ENCODE assay signal across 28 cellular contexts in genomic region chrY:8051340-8051739, GRCh38.
"Had no signal": no experiment of that assay in that cellular context is flagged by ENCODE, and none has a peak within 500 bp of the region (broad histone marks: within the 10 kb centered on the region; RNA-seq: fewer than 3 reads in every experiment).

No MANE protein-coding gene starts in this region.

- DNase-seq: activated CD4-positive, alpha-beta memory T cell treated with anti-CD3 and anti-CD28 coated beads for 36 hours; activated CD4-positive, alpha-beta T cell treated with anti-CD3 and anti-CD28 coated beads for 36 hours; activated CD4-positive, alpha-beta T cell treated with anti-CD3 and anti-CD28 coated beads, Interleukin-2, amount 10 ng/mL, durations not matched to agents 24 days and 14 days; activated CD4-positive, CD25-positive, alpha-beta regulatory T cell; activated CD4-positive, CD25-positive, alpha-beta regulatory T cell treated with anti-CD3 and anti-CD28 coated beads, Interleukin-2, amount 50 U/mL, for 72 hours; activated CD8-positive, alpha-beta memory T cell treated with anti-CD3 and anti-CD28 coated beads, Interleukin-2, amount 10 ng/mL, durations not matched to agents 7 days and 5 days; activated CD8-positive, alpha-beta memory T cell treated with anti-CD3 and anti-CD28 coated beads, Interleukin-2, amount 50 U/mL, for 4 hours; activated CD8-positive, alpha-beta T cell treated with anti-CD3 and anti-CD28 coated beads, Interleukin-2, amount 10 ng/mL, durations not matched to agents 7 days and 5 days; activated gamma-delta T cell; activated naive CD4-positive, alpha-beta T cell; activated naive CD4-positive, alpha-beta T cell treated with anti-CD3 and anti-CD28 coated beads, Interleukin-2, amount 10 ng/mL, durations not matched to agents 7 days and 5 days; activated naive CD8-positive, alpha-beta T cell treated with anti-CD3 and anti-CD28 coated beads, Interleukin-2, amount 10 ng/mL, durations not matched to agents 7 days and 5 days; activated T-cell treated with anti-CD3 and anti-CD28 coated beads, Interleukin-2, amount 50 U/mL, for 1 hour; activated T-cell treated with anti-CD3 and anti-CD28 coated beads, Interleukin-2, amount 50 U/mL, for 72 hours; dorsolateral prefrontal cortex; effector memory CD4-positive, alpha-beta T cell; endodermal cell; esophagus squamous epithelium; head of caudate nucleus; T-helper 1 cell; T-helper 2 cell had no signal

- H3K4me1 ChIP-seq: ascending aorta, breast epithelium, esophagus squamous epithelium had no signal

- ATAC-seq: activated CD4-positive, alpha-beta T cell treated with anti-CD3 and anti-CD28 coated beads for 36 hours; activated CD8-positive, alpha-beta memory T cell treated with anti-CD3 and anti-CD28 coated beads, Interleukin-2, amount 10 ng/mL, durations not matched to agents 7 days and 5 days; activated CD8-positive, alpha-beta T cell treated with anti-CD3 and anti-CD28 coated beads, Interleukin-2, amount 10 ng/mL, durations not matched to agents 7 days and 5 days; activated naive CD4-positive, alpha-beta T cell treated with anti-CD3 and anti-CD28 coated beads, Interleukin-2, amount 50 U/mL, for 72 hours; activated T-cell treated with anti-CD3 and anti-CD28 coated beads, Interleukin-2, amount 50 U/mL, for 72 hours had no signal

- H3K4me1 Mint-ChIP-seq: activated CD4-positive, alpha-beta T cell treated with anti-CD3 and anti-CD28 coated beads for 36 hours; activated CD4-positive, alpha-beta T cell treated with anti-CD3 and anti-CD28 coated beads, Interleukin-2, amount 10 ng/mL, durations not matched to agents 24 days and 14 days; activated CD8-positive, alpha-beta memory T cell treated with anti-CD3 and anti-CD28 coated beads, Interleukin-2, amount 10 ng/mL, durations not matched to agents 7 days and 5 days; activated naive CD4-positive, alpha-beta T cell treated with anti-CD3 and anti-CD28 coated beads, Interleukin-2, amount 10 ng/mL, durations not matched to agents 7 days and 5 days; activated naive CD8-positive, alpha-beta T cell treated with anti-CD3 and anti-CD28 coated beads, Interleukin-2, amount 10 ng/mL, durations not matched to agents 7 days and 5 days; brain; central memory CD8-positive, alpha-beta T cell; endodermal cell had no signal

- H3K4me3 ChIP-seq: ascending aorta, breast epithelium, coronary artery, dorsolateral prefrontal cortex, esophagus squamous epithelium had no signal

- H3K27ac Mint-ChIP-seq: activated CD4-positive, alpha-beta memory T cell treated with anti-CD3 and anti-CD28 coated beads for 36 hours; activated CD4-positive, alpha-beta T cell treated with anti-CD3 and anti-CD28 coated beads for 36 hours; activated CD4-positive, alpha-beta T cell treated with anti-CD3 and anti-CD28 coated beads, Interleukin-2, amount 10 ng/mL, durations not matched to agents 24 days and 14 days; activated CD8-positive, alpha-beta memory T cell treated with anti-CD3 and anti-CD28 coated beads, Interleukin-2, amount 10 ng/mL, durations not matched to agents 7 days and 5 days; activated CD8-positive, alpha-beta T cell treated with anti-CD3 and anti-CD28 coated beads, Interleukin-2, amount 10 ng/mL, durations not matched to agents 7 days and 5 days; activated naive CD4-positive, alpha-beta T cell treated with anti-CD3 and anti-CD28 coated beads, Interleukin-2, amount 10 ng/mL, durations not matched to agents 7 days and 5 days; activated naive CD4-positive, alpha-beta T cell treated with anti-CD3 and anti-CD28 coated beads, Interleukin-2, amount 50 U/mL, for 72 hours; activated naive CD8-positive, alpha-beta T cell treated with anti-CD3 and anti-CD28 coated beads, Interleukin-2, amount 10 ng/mL, durations not matched to agents 7 days and 5 days; activated T-cell treated with anti-CD3 and anti-CD28 coated beads, Interleukin-2, amount 50 U/mL, for 72 hours; brain; dendritic cell treated with granulocyte-macrophage colony-stimulating factor and Interleukin-4, amounts not matched to agents 40 ng/mL and 50 ng/mL, for 4 days; endodermal cell had no signal

- H3K4me3 Mint-ChIP-seq: activated CD4-positive, alpha-beta memory T cell treated with anti-CD3 and anti-CD28 coated beads for 36 hours; activated CD4-positive, alpha-beta T cell treated with anti-CD3 and anti-CD28 coated beads for 36 hours; activated CD4-positive, alpha-beta T cell treated with anti-CD3 and anti-CD28 coated beads, Interleukin-2, amount 10 ng/mL, durations not matched to agents 24 days and 14 days; activated CD8-positive, alpha-beta memory T cell treated with anti-CD3 and anti-CD28 coated beads, Interleukin-2, amount 10 ng/mL, durations not matched to agents 7 days and 5 days; activated CD8-positive, alpha-beta T cell treated with anti-CD3 and anti-CD28 coated beads, Interleukin-2, amount 10 ng/mL, durations not matched to agents 7 days and 5 days; activated naive CD4-positive, alpha-beta T cell treated with anti-CD3 and anti-CD28 coated beads, Interleukin-2, amount 10 ng/mL, durations not matched to agents 7 days and 5 days; activated naive CD8-positive, alpha-beta T cell treated with anti-CD3 and anti-CD28 coated beads, Interleukin-2, amount 10 ng/mL, durations not matched to agents 7 days and 5 days; activated T-cell treated with anti-CD3 and anti-CD28 coated beads, Interleukin-2, amount 50 U/mL, for 72 hours; brain; central memory CD8-positive, alpha-beta T cell; dendritic cell treated with granulocyte-macrophage colony-stimulating factor and Interleukin-4, amounts not matched to agents 40 ng/mL and 50 ng/mL, for 4 days; endodermal cell had no signal

- H3K27ac ChIP-seq: ascending aorta, breast epithelium, coronary artery, dorsolateral prefrontal cortex, esophagus squamous epithelium had no signal

- H3K27me3 Mint-ChIP-seq: activated CD4-positive, alpha-beta memory T cell treated with anti-CD3 and anti-CD28 coated beads for 36 hours; activated CD4-positive, alpha-beta T cell treated with anti-CD3 and anti-CD28 coated beads for 36 hours; activated CD4-positive, alpha-beta T cell treated with anti-CD3 and anti-CD28 coated beads, Interleukin-2, amount 10 ng/mL, durations not matched to agents 24 days and 14 days; activated CD8-positive, alpha-beta memory T cell treated with anti-CD3 and anti-CD28 coated beads, Interleukin-2, amount 10 ng/mL, durations not matched to agents 7 days and 5 days; activated naive CD4-positive, alpha-beta T cell treated with anti-CD3 and anti-CD28 coated beads, Interleukin-2, amount 10 ng/mL, durations not matched to agents 7 days and 5 days; activated naive CD8-positive, alpha-beta T cell treated with anti-CD3 and anti-CD28 coated beads, Interleukin-2, amount 10 ng/mL, durations not matched to agents 7 days and 5 days; brain; central memory CD8-positive, alpha-beta T cell; dendritic cell treated with granulocyte-macrophage colony-stimulating factor and Interleukin-4, amounts not matched to agents 40 ng/mL and 50 ng/mL, for 4 days had no signal

- H3K9me3 ChIP-seq: ascending aorta, breast epithelium, esophagus squamous epithelium had no signal

- H3K27me3 ChIP-seq: ascending aorta, breast epithelium, dorsolateral prefrontal cortex, esophagus squamous epithelium had no signal

- H3K36me3 Mint-ChIP-seq: activated CD4-positive, alpha-beta memory T cell treated with anti-CD3 and anti-CD28 coated beads for 36 hours; activated CD8-positive, alpha-beta memory T cell treated with anti-CD3 and anti-CD28 coated beads, Interleukin-2, amount 10 ng/mL, durations not matched to agents 7 days and 5 days; activated naive CD4-positive, alpha-beta T cell treated with anti-CD3 and anti-CD28 coated beads, Interleukin-2, amount 10 ng/mL, durations not matched to agents 7 days and 5 days; activated naive CD4-positive, alpha-beta T cell treated with anti-CD3 and anti-CD28 coated beads, Interleukin-2, amount 50 U/mL, for 72 hours; activated naive CD8-positive, alpha-beta T cell treated with anti-CD3 and anti-CD28 coated beads, Interleukin-2, amount 10 ng/mL, durations not matched to agents 7 days and 5 days; brain had no signal

- H3K36me3 ChIP-seq: ascending aorta, breast epithelium, esophagus squamous epithelium had no signal
